Comparison of ENCODE assay signal across 16 cellular contexts in genomic region chr12:115370650-115371049, GRCh38.
DNase-seq lines count a peak whose midpoint lies in the region; ATAC-seq and TF ChIP-seq lines count a peak whose summit lies in the region.
"Had no signal": no experiment of that assay in that cellular context is flagged by ENCODE, and none has a peak within 500 bp of the region (broad histone marks: within the 10 kb centered on the region; RNA-seq: fewer than 3 reads in every experiment).

No MANE protein-coding gene starts in this region.

- POLR2A ChIA-PET in CD8-positive, alpha-beta memory T cell (lab: Charles Lee): no interaction called here

- no peak overlapping the region for H2AK5ac ChIP-seq in mesenchymal stem cell (ENCODE audit: low read length, severe bottlenecking)

- H4K20me1 ChIP-seq in neural progenitor cell (ENCODE audit: low read depth): no peaks in the 10 kb centered on the region
- H4K20me1 ChIP-seq: BLaER1 had no signal

- no peaks in the 10 kb centered on the region for H3K79me1 ChIP-seq in mesenchymal stem cell (replicated peaks; ENCODE audit: low read length, poor library complexity, severe bottlenecking)

- H3K4me1 ChIP-seq in mesenchymal stem cell (ENCODE audit: control insufficient read depth, insufficient read depth, low read depth, low read length) (peaks cover 4% of the 10 kb centered on the region), neural progenitor cell (no peaks in the 10 kb centered on the region)
- no peaks in the 10 kb centered on the region for H3K4me1 ChIP-seq in CD8-positive, alpha-beta memory T cell (ENCODE audit: insufficient read depth, low read length)

- peak overlapping the region; percentile 30 for H4K8ac ChIP-seq in mesenchymal stem cell (ENCODE audit: low read length)

- H2AFZ ChIP-seq in mesenchymal stem cell (ENCODE audit: low read depth, low read length) (no peak overlapping the region), neural progenitor cell (replicated peaks) (peak overlapping the region; percentile 3)
- H2AFZ ChIP-seq: GM23338 had no signal

- no peak overlapping the region for H2BK15ac ChIP-seq in mesenchymal stem cell (ENCODE audit: low read depth, poor library complexity, severe bottlenecking)

- DNase-seq in NCI-H82 (lab: John Stamatoyannopoulos, UW): peak; percentile 98
- DNase-seq in WERI-Rb-1: peak; percentile 14
- peak; percentile 9 for DNase-seq in mesenchymal stem cell
- no peak for DNase-seq in neural progenitor cell (ENCODE audit: low spot score)
- no peak for DNase-seq in CD14-positive monocyte (ENCODE audit: low spot score)
- no peak for DNase-seq in CD8-positive, alpha-beta memory T cell
- DNase-seq: 8988T; AML-193; Calu3; CD4-positive, CD25-positive, alpha-beta regulatory T cell; DMS 273 treated with DMSO at 0.1 percent for 48 hours; H7 had no signal

- H3K4me3 ChIP-seq in WERI-Rb-1 (ENCODE audit: low read depth, low read length): no peak overlapping the region
- no peak overlapping the region for H3K4me3 ChIP-seq in mesenchymal stem cell (ENCODE audit: insufficient read depth in 1 of 2, low read depth in 1 of 2, low read length in 2 of 2)
- no peak overlapping the region for H3K4me3 ChIP-seq in neural progenitor cell
- H3K4me3 ChIP-seq in CD8-positive, alpha-beta memory T cell (ENCODE audit: low read length): no peak overlapping the region
- H3K4me3 ChIP-seq: BLaER1, GM12878, GM23338 had no signal

- 25% methylated on average over 4 of the region's 6 CpGs for WGBS in mesenchymal stem cell

- H3K27ac Mint-ChIP-seq in neural progenitor cell: no peak overlapping the region
- H3K27ac Mint-ChIP-seq in CD14-positive monocyte: no peak overlapping the region
- no peak overlapping the region for H3K27ac Mint-ChIP-seq in CD8-positive, alpha-beta memory T cell
- H3K27ac Mint-ChIP-seq: CD4-positive, CD25-positive, alpha-beta regulatory T cell; GM23338 had no signal

- H3K9me3 ChIP-seq in WERI-Rb-1 (ENCODE audit: severe bottlenecking): no peaks in the 10 kb centered on the region
- H3K9me3 ChIP-seq in mesenchymal stem cell (ENCODE audit: control insufficient read depth, low read length): no peaks in the 10 kb centered on the region
- no peaks in the 10 kb centered on the region for H3K9me3 ChIP-seq in neural progenitor cell (ENCODE audit: low read depth)
- H3K9me3 ChIP-seq in CD8-positive, alpha-beta memory T cell (ENCODE audit: low read length): no peaks in the 10 kb centered on the region

- no peaks in the 10 kb centered on the region for H3F3A ChIP-seq in neural progenitor cell (ENCODE audit: low read depth)

- peaks cover 7% of the 10 kb centered on the region for H3K27me3 ChIP-seq in WERI-Rb-1 (ENCODE audit: insufficient read depth, low read depth, severe bottlenecking)
- H3K27me3 ChIP-seq in mesenchymal stem cell (ENCODE audit: control insufficient read depth in 1 of 2, insufficient read depth in 1 of 2, low read length in 2 of 2): no peaks in the 10 kb centered on the region
- H3K27me3 ChIP-seq in neural progenitor cell: no peaks in the 10 kb centered on the region
- H3K27me3 ChIP-seq in CD8-positive, alpha-beta memory T cell (ENCODE audit: insufficient read depth, low read length, poor library complexity, severe bottlenecking): no peaks in the 10 kb centered on the region
- H3K27me3 ChIP-seq: BLaER1 had no signal

- H2BK120ac ChIP-seq in mesenchymal stem cell (ENCODE audit: low read depth, low read length): no peak overlapping the region

- H3K4ac ChIP-seq in mesenchymal stem cell (ENCODE audit: low read depth in 1 of 2, low read length in 2 of 2): no peak overlapping the region

- peaks cover 9% of the 10 kb centered on the region for H3K9me3 Mint-ChIP-seq in neural progenitor cell
- peaks cover 2 to 16% (median 12%) of the 10 kb centered on the region in 7 donors for H3K9me3 Mint-ChIP-seq in CD14-positive monocyte
- peaks cover 0 to 19% (median 18%) of the 10 kb centered on the region in 5 donors for H3K9me3 Mint-ChIP-seq in CD8-positive, alpha-beta memory T cell

- H3K14ac ChIP-seq in mesenchymal stem cell (ENCODE audit: low read length in 2 of 2): no peak overlapping the region

- H3K23ac ChIP-seq in mesenchymal stem cell (ENCODE audit: low read length in 2 of 2): no peak overlapping the region

- H3K4me1 Mint-ChIP-seq in neural progenitor cell (peaks cover 10% of the 10 kb centered on the region), CD14-positive monocyte (no peaks in the 10 kb centered on the region)
- H3K4me1 Mint-ChIP-seq in CD8-positive, alpha-beta memory T cell: peaks cover 0 to 5% (median 0%) of the 10 kb centered on the region in 3 donors
- H3K4me1 Mint-ChIP-seq: CD4-positive, CD25-positive, alpha-beta regulatory T cell had no signal

- no peak for TF ChIP-seq CTCF in WERI-Rb-1 (IDR thresholded peaks at IDR 0.05; ENCODE audit: low read depth, low read length)
- no peak for TF ChIP-seq CTCF in neural progenitor cell (IDR thresholded peaks at IDR 0.05)
- TF ChIP-seq CTCF in CD14-positive monocyte (IDR thresholded peaks at IDR 0.05): no peak

- H3K36me3 Mint-ChIP-seq in neural progenitor cell (no peaks in the 10 kb centered on the region), CD14-positive monocyte (no peaks in the 10 kb centered on the region)
- no peaks in the 10 kb centered on the region for H3K36me3 Mint-ChIP-seq in CD8-positive, alpha-beta memory T cell
- H3K36me3 Mint-ChIP-seq: CD4-positive, CD25-positive, alpha-beta regulatory T cell had no signal

- no peak for ATAC-seq in GM21390 (IDR thresholded peaks at IDR 0.05; ENCODE audit: unreplicated experiment)
- ATAC-seq: GM12878, GM23338 had no signal

- H3K27ac ChIP-seq in WERI-Rb-1 (no peak overlapping the region), mesenchymal stem cell (ENCODE audit: low read length, poor library complexity, severe bottlenecking) (no peak overlapping the region), neural progenitor cell (no peak overlapping the region)
- no peak overlapping the region for H3K27ac ChIP-seq in CD8-positive, alpha-beta memory T cell (ENCODE audit: low read depth, low read length)
- H3K27ac ChIP-seq: BLaER1 had no signal

- CTCF ChIA-PET in CD8-positive, alpha-beta memory T cell (lab: Charles Lee): no interaction called here

- no peak overlapping the region for H3K18ac ChIP-seq in mesenchymal stem cell (ENCODE audit: low read depth in 1 of 2, low read length in 2 of 2)

- H3K4me3 Mint-ChIP-seq in neural progenitor cell: no peak overlapping the region
- H3K4me3 Mint-ChIP-seq in CD14-positive monocyte: no peak overlapping the region
- H3K4me3 Mint-ChIP-seq in CD8-positive, alpha-beta memory T cell: no peak overlapping the region
- H3K4me3 Mint-ChIP-seq: CD4-positive, CD25-positive, alpha-beta regulatory T cell; GM23338 had no signal

- H3K36me3 ChIP-seq in WERI-Rb-1 (no peaks in the 10 kb centered on the region), mesenchymal stem cell (ENCODE audit: control insufficient read depth in 1 of 2, insufficient read depth in 2 of 2, low read depth in 1 of 2, low read length in 2 of 2) (no peaks in the 10 kb centered on the region), neural progenitor cell (no peaks in the 10 kb centered on the region)
- H3K36me3 ChIP-seq in CD8-positive, alpha-beta memory T cell (ENCODE audit: insufficient read depth, low read length): no peaks in the 10 kb centered on the region
- H3K36me3 ChIP-seq: BLaER1 had no signal

- H3K79me2 ChIP-seq in neural progenitor cell (ENCODE audit: low read depth): no peaks in the 10 kb centered on the region

- no peak overlapping the region for H4K91ac ChIP-seq in mesenchymal stem cell (ENCODE audit: low read length)

- intact Hi-C loops in CD14-positive monocyte (cut with micrococcal nuclease): no loop called here

- no peak overlapping the region for H2BK12ac ChIP-seq in mesenchymal stem cell (ENCODE audit: low read length in 2 of 2)

- H3K9ac ChIP-seq in mesenchymal stem cell (ENCODE audit: low read length) (no peak overlapping the region), neural progenitor cell (no peak overlapping the region)
- H3K9ac ChIP-seq: BLaER1 had no signal

- H2BK5ac ChIP-seq in mesenchymal stem cell (ENCODE audit: low read depth, low read length, poor library complexity, severe bottlenecking): no peak overlapping the region

- no peak overlapping the region for H3K4me2 ChIP-seq in mesenchymal stem cell (ENCODE audit: low read length, poor library complexity, severe bottlenecking)
- H3K4me2 ChIP-seq in neural progenitor cell: no peak overlapping the region
- H3K4me2 ChIP-seq: BLaER1, GM23338 had no signal

- peaks cover 12% of the 10 kb centered on the region for H3K27me3 Mint-ChIP-seq in neural progenitor cell (ENCODE audit: insufficient read depth, low read depth)
- no peaks in the 10 kb centered on the region for H3K27me3 Mint-ChIP-seq in CD14-positive monocyte (ENCODE audit: low read depth in 3 of 3)
- H3K27me3 Mint-ChIP-seq in CD8-positive, alpha-beta memory T cell: peaks cover 0 to 3% of the 10 kb centered on the region in 2 donors
- H3K27me3 Mint-ChIP-seq: CD4-positive, CD25-positive, alpha-beta regulatory T cell had no signal

Comparison
In these comparisons a context has a peak if more than half of its experiments do, and no peak if none do; other contexts are left out.
1. DNase-seq: peak in NCI-H82 (single experiment), WERI-Rb-1 (single experiment) and mesenchymal stem cell (single experiment); none in neural progenitor cell (single experiment), CD14-positive monocyte (single experiment) and CD8-positive, alpha-beta memory T cell (0 of 5).